26 cellular contexts compared by ENCODE assay signal in the genomic region with DNA sequence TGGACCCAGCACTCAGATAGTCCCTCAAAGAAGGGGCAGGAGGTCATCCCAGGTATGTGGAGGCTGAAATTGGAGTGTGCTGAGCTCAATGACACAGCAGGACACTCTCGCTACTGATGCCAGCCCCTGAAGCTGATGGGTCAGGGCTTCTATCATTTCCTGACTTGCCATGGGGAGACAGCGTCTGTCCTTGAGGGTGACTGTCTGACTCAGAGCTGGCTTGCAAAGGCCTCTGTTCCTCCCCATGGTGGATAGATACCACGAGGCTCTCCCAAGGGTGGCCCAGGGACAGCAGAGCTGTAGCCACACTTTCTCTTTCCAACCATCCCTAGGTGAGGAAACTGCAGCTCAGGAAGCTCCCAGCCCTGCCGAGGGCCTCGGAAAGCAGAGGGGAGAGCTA. TPM values are rescaled to one million over a fixed set of nuclear protein-coding genes. Genes with fewer than 3 reads are reported as not detected.
"Had no signal": no experiment of that assay in that cellular context is flagged by ENCODE, and none has a peak within 500 bp of the region (broad histone marks: within the 10 kb centered on the region; RNA-seq: fewer than 3 reads in every experiment).

No MANE protein-coding gene starts in this region.

- DNase-seq: activated B cell treated with CpG ODN at 0.5 μM for 24 hours; activated CD4-positive, alpha-beta T cell treated with anti-CD3 and anti-CD28 coated beads for 1 hour; activated CD4-positive, alpha-beta T cell treated with anti-CD3 and anti-CD28 coated beads, Interleukin-2, amount 10 ng/mL, durations not matched to agents 24 days and 14 days; activated CD4-positive, alpha-beta T cell treated with anti-CD3 and anti-CD28 coated beads, Interleukin-2, amount 50 U/mL, for 48 hours; activated CD8-positive, alpha-beta memory T cell treated with anti-CD3 and anti-CD28 coated beads, Interleukin-2, amount 10 ng/mL, durations not matched to agents 7 days and 5 days; activated effector memory CD4-positive, alpha-beta T cell treated with Interleukin-2 at 50 U/mL for 16 hours; activated naive CD4-positive, alpha-beta T cell; activated naive CD8-positive, alpha-beta T cell treated with anti-CD3 and anti-CD28 coated beads, Interleukin-2, amount 50 U/mL, for 24 hours; activated T-cell treated with anti-CD3 and anti-CD28 coated beads, Interleukin-2, amount 50 U/mL, for 24 hours; amygdala; Kasumi-1; NCI-H1105 treated with DMSO at 0.1 percent for 48 hours; NCI-H1436 treated with DMSO at 0.1 percent for 48 hours; NCI-H187 treated with DMSO at 0.1 percent for 48 hours; NCI-H2081 treated with DMSO at 0.1 percent for 48 hours; NCI-H446; NCI-H524; PC-3; SHP77 treated with DMSO at 0.1 percent for 48 hours; T-cell; T-helper 2 cell; T1000 had no signal

- H3K36me3 ChIP-seq: cardiac muscle cell had no signal

- H3K27ac ChIP-seq: cardiac muscle cell had no signal

- H3K4me3 ChIP-seq: cardiac muscle cell had no signal

- ATAC-seq: activated CD8-positive, alpha-beta memory T cell treated with anti-CD3 and anti-CD28 coated beads, Interleukin-2, amount 10 ng/mL, durations not matched to agents 7 days and 5 days; activated naive CD4-positive, alpha-beta T cell treated with anti-CD3 and anti-CD28 coated beads, Interleukin-2, amount 50 U/mL, for 72 hours; activated naive CD8-positive, alpha-beta T cell treated with anti-CD3 and anti-CD28 coated beads, Interleukin-2, amount 50 U/mL, for 24 hours; PC-3; T-cell had no signal

RNA-seq across cellular contexts. Expression of gene ALPG, which starts 10.8 kb away (rescaled TPM):
- total RNA-seq: activated B cell treated with CpG ODN at 0.5 μM for 24 hours; activated CD4-positive, alpha-beta T cell treated with anti-CD3 and anti-CD28 coated beads, Interleukin-2, amount 10 ng/mL, durations not matched to agents 24 days and 14 days; activated CD8-positive, alpha-beta memory T cell treated with anti-CD3 and anti-CD28 coated beads, Interleukin-2, amount 10 ng/mL, durations not matched to agents 7 days and 5 days; activated naive CD4-positive, alpha-beta T cell treated with anti-CD3 and anti-CD28 coated beads, Interleukin-2, amount 50 U/mL, for 72 hours; activated T-helper 1 cell treated with anti-CD3 and anti-CD28 coated beads, Interleukin-12 subunit alpha, Interleukin-12 subunit beta, Interleukin-2, Interleukin-4 antibody, amounts not matched to agents 30 ng/mL and 10 ng/mL and 1 ng/mL, durations not matched to agents 14 hours and 24 hours and 36 hours; cardiac muscle cell had no signal
- polyA plus RNA-seq: cardiac muscle cell had no signal

RNA-seq across cellular contexts. Expression of gene ALPI, which starts 38.5 kb away (rescaled TPM):
- total RNA-seq: activated B cell treated with CpG ODN at 0.5 μM for 24 hours; activated CD4-positive, alpha-beta T cell treated with anti-CD3 and anti-CD28 coated beads, Interleukin-2, amount 10 ng/mL, durations not matched to agents 24 days and 14 days; activated CD8-positive, alpha-beta memory T cell treated with anti-CD3 and anti-CD28 coated beads, Interleukin-2, amount 10 ng/mL, durations not matched to agents 7 days and 5 days; activated naive CD4-positive, alpha-beta T cell treated with anti-CD3 and anti-CD28 coated beads, Interleukin-2, amount 50 U/mL, for 72 hours; activated T-helper 1 cell treated with anti-CD3 and anti-CD28 coated beads, Interleukin-12 subunit alpha, Interleukin-12 subunit beta, Interleukin-2, Interleukin-4 antibody, amounts not matched to agents 30 ng/mL and 10 ng/mL and 1 ng/mL, durations not matched to agents 14 hours and 24 hours and 36 hours; astrocyte; cardiac muscle cell; PC-3; T-cell had no signal
- polyA plus RNA-seq: cardiac muscle cell had no signal

RNA-seq across cellular contexts. Expression of gene ALPP, which starts 38.9 kb away (rescaled TPM):
- total RNA-seq: activated CD4-positive, alpha-beta T cell treated with anti-CD3 and anti-CD28 coated beads, Interleukin-2, amount 10 ng/mL, durations not matched to agents 24 days and 14 days; activated CD8-positive, alpha-beta memory T cell treated with anti-CD3 and anti-CD28 coated beads, Interleukin-2, amount 10 ng/mL, durations not matched to agents 7 days and 5 days; activated T-helper 1 cell treated with anti-CD3 and anti-CD28 coated beads, Interleukin-12 subunit alpha, Interleukin-12 subunit beta, Interleukin-2, Interleukin-4 antibody, amounts not matched to agents 30 ng/mL and 10 ng/mL and 1 ng/mL, durations not matched to agents 14 hours and 24 hours and 36 hours; cardiac muscle cell had no signal
- polyA plus RNA-seq: cardiac muscle cell had no signal
